Comparison of ENCODE assay signal across 13 cellular contexts in the genomic region with DNA sequence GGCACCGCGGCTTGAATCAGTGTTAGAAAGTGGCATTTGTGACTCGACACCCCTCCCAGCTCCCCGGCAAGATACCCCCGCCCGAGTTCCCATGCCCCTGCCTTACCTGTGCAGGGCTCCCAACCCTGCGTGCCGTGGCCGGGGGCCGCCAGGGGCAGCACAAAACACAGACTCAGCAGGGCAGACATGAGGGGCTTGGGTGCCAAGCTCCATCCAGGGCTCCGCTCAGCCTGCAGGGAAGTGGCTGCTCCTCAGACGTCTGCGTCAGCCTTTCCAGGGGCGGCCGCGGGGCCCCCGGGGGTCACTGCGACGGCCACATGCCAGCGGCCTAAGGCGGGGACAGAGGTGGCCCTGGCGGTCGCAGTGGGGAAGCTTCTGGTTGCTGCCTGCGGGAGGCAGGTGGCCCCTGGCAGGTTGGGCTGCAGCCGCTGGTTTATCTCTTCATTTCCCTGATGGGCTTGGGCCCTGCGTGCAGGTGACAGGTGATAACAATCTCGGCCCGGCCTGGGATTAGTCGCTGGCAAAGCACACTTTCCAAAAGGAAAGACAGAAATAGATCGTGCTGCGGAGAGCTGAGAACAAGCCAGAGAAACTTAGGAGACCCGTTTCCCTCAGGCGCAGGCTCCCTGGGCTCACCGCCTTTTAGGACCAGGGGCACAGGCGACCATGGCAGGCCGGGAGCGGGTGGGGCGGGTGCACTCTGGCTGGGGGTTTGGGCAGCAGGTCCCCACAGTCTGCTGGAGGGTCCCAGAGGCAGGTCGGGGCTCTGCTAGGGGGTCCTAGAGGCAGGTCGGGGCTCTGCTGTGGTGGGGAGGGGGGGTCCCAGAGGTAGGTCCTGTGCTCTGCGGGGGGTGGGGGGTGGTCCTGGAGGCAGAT. TPM values are rescaled to one million over a fixed set of nuclear protein-coding genes. Genes with fewer than 3 reads are reported as not detected.
DNase-seq lines count a peak whose midpoint lies in the region; ATAC-seq, FAIRE-seq and TF ChIP-seq lines count a peak whose summit lies in the region.
"Had no signal": no experiment of that assay in that cellular context is flagged by ENCODE, and none has a peak within 500 bp of the region (broad histone marks: within the 10 kb centered on the region; RNA-seq: fewer than 3 reads in every experiment).

A gene (minus strand): TSS at position 246 of the 876 bp plus-strand sequence. CDS start 58 bp downstream, at position 188.

- TF ChIP-seq POLR2A in A549 (IDR thresholded peaks at IDR 0.05; ENCODE audit: low read length): no peak

- H3K9me3 ChIP-seq in A549 (no peaks in the 10 kb centered on the region), PC-3 (ENCODE audit: low read length) (no peaks in the 10 kb centered on the region), iPS-20b (ENCODE audit: insufficient read depth, low read depth, low read length) (no peaks in the 10 kb centered on the region)
- H3K9me3 ChIP-seq: mucosa of descending colon had no signal

- H3K79me2 ChIP-seq in PC-3 (ENCODE audit: low read length): no peaks in the 10 kb centered on the region

- H3K27me3 ChIP-seq in H7 (ENCODE audit: control insufficient read depth, insufficient read depth, low read length): peaks cover 76% of the 10 kb centered on the region
- H3K27me3 ChIP-seq in PC-3 (ENCODE audit: low read length): peaks cover 11% of the 10 kb centered on the region; the same call in 1 of the 2 replicates
- peaks cover 90% of the 10 kb centered on the region for H3K27me3 ChIP-seq in iPS-20b (ENCODE audit: insufficient read depth, low read length)

- no peak for TF ChIP-seq CTCF in A549 (IDR thresholded peaks at IDR 0.05)
- no peak for TF ChIP-seq CTCF in PC-3 (conservative IDR thresholded peaks at IDR 0.05; ENCODE audit: low read depth, low read length)

- no TSS peak for BruUV-seq in PC-3 (replicated peaks; lab: Mats Ljungman, UMichigan)

- H4K20me1 ChIP-seq in PC-3 (ENCODE audit: low read length): no peaks in the 10 kb centered on the region

- H3K27ac ChIP-seq in A549: no peak within 1 kb of the TSS
- H3K27ac ChIP-seq in PC-3 (ENCODE audit: low read length): no peak within 1 kb of the TSS
- H3K27ac ChIP-seq in iPS-20b (ENCODE audit: low read length): no peak within 1 kb of the TSS

- no peaks in the 10 kb centered on the region for H3K9me2 ChIP-seq in PC-3 (replicated peaks; ENCODE audit: low read length)

- ATAC-seq in A549: peak in 1 of 2 experiments; percentile 14; a peak in 1 of 6 replicates
- no peak for ATAC-seq in PC-3
- ATAC-seq in activated CD4-positive, alpha-beta T cell treated with anti-CD3 and anti-CD28 coated beads for 36 hours: no peak
- ATAC-seq in HG03442 (IDR thresholded peaks at IDR 0.05; ENCODE audit: unreplicated experiment): no peak
- ATAC-seq in GM18873 (IDR thresholded peaks at IDR 0.05; ENCODE audit: low FRiP score, unreplicated experiment): no peak

- H3K9me3 Mint-ChIP-seq in activated CD4-positive, alpha-beta T cell treated with anti-CD3 and anti-CD28 coated beads for 36 hours (ENCODE audit: low read depth): no peaks in the 10 kb centered on the region

- DNase-seq in A549 (ENCODE audit: low read depth in 1 of 2, low spot score in 1 of 2) (no peak), H7 (peak; percentile 72), PC-3 (no peak), A172 (ENCODE audit: low spot score) (no peak)
- no peak for DNase-seq in activated CD4-positive, alpha-beta T cell treated with anti-CD3 and anti-CD28 coated beads for 36 hours
- DNase-seq: anterior cingulate cortex; Calu3; mucosa of descending colon; NCI-H446 treated with DMSO at 0.1 percent for 48 hours; stimulated activated CD4-positive, alpha-beta T cell treated with anti-CD3 and anti-CD28 coated beads, Interleukin-4, amount 100 ng/mL, for 1 hour had no signal

- no peaks in the 10 kb centered on the region for H3K36me3 Mint-ChIP-seq in activated CD4-positive, alpha-beta T cell treated with anti-CD3 and anti-CD28 coated beads for 36 hours (ENCODE audit: low read depth)

- H3K4me1 ChIP-seq in A549 (peaks cover 7% of the 10 kb centered on the region), PC-3 (ENCODE audit: insufficient read depth, low read length) (peaks cover 12% of the 10 kb centered on the region; the same call in 1 of the 2 replicates), iPS-20b (ENCODE audit: insufficient read depth, low read length) (peaks cover 31% of the 10 kb centered on the region; the same call in 1 of the 2 replicates)

- no peak within 1 kb of the TSS for H3K9ac ChIP-seq in PC-3 (ENCODE audit: low read length)
- no peak within 1 kb of the TSS for H3K9ac ChIP-seq in iPS-20b (ENCODE audit: low read depth, low read length)

- no peak for FAIRE-seq in A549 (lab: Jason Lieb, UNC)

- H3K4me1 Mint-ChIP-seq in activated CD4-positive, alpha-beta T cell treated with anti-CD3 and anti-CD28 coated beads for 36 hours: peaks cover 26% of the 10 kb centered on the region

- no peaks in the 10 kb centered on the region for H3K36me3 ChIP-seq in H7 (replicated peaks; ENCODE audit: control insufficient read depth, insufficient read depth, low read length)
- H3K36me3 ChIP-seq in PC-3 (ENCODE audit: low read depth, low read length): no peaks in the 10 kb centered on the region
- H3K36me3 ChIP-seq in iPS-20b (ENCODE audit: insufficient read depth, low read depth, low read length): no peaks in the 10 kb centered on the region

- H3K4me3 ChIP-seq in A549 (no peak within 1 kb of the TSS), H7 (ENCODE audit: insufficient read depth, low read depth, low read length) (peak within 1 kb of the TSS; percentile 22), PC-3 (ENCODE audit: low read length) (no peak within 1 kb of the TSS), iPS-20b (ENCODE audit: low read length) (peak within 1 kb of the TSS; percentile 67)
- H3K4me3 ChIP-seq: mucosa of descending colon had no signal

- intact Hi-C loops in PC-3 (cut with micrococcal nuclease): loop anchor here (5.0 kb wide), 1 partner anchor 76 kb away; no protein-coding TSS in a partner anchor
- intact Hi-C loops in activated CD4-positive, alpha-beta T cell treated with anti-CD3 and anti-CD28 coated beads for 36 hours (cut with DNase I, micrococcal nuclease): no loop called here

- H3K27me3 Mint-ChIP-seq in activated CD4-positive, alpha-beta T cell treated with anti-CD3 and anti-CD28 coated beads for 36 hours: peaks cover 62% of the 10 kb centered on the region

- 16% methylated on average over 7 of the region's 41 CpGs for WGBS in A549 (ENCODE audit: missing lambda C conversion rate)

- no peak for TF ChIP-seq RAD21 in A549 (conservative IDR thresholded peaks at IDR 0.05 in 1 of 2, IDR thresholded peaks at IDR 0.05 in 1 of 2)

- no peak for TF ChIP-seq EP300 in A549 (IDR thresholded peaks at IDR 0.05)

- H3K27ac Mint-ChIP-seq in activated CD4-positive, alpha-beta T cell treated with anti-CD3 and anti-CD28 coated beads for 36 hours: no peak within 1 kb of the TSS

- POLR2A ChIA-PET in A549 (lab: Yijun Ruan, JAX) (no interaction called here), PC-3 (lab: Charles Lee; ENCODE audit: unreplicated experiment) (interaction anchor here (0.5 kb wide), 1 partner anchor 136 kb away, joined by 3 read pairs; no protein-coding TSS in a partner anchor)
- POLR2A ChIA-PET in activated CD4-positive, alpha-beta T cell treated with anti-CD3 and anti-CD28 coated beads for 36 hours (lab: Charles Lee): no interaction called here

- H3K4me2 ChIP-seq in A549 (peak within 1 kb of the TSS; percentile 56; the same call in 2 of the 3 replicates), PC-3 (ENCODE audit: low read length) (peak within 1 kb of the TSS; percentile 67; the same call in 1 of the 2 replicates)

- H2AFZ ChIP-seq in PC-3 (ENCODE audit: low read length): no peak within 1 kb of the TSS

- no peak within 1 kb of the TSS for H3K4me3 Mint-ChIP-seq in activated CD4-positive, alpha-beta T cell treated with anti-CD3 and anti-CD28 coated beads for 36 hours

- CTCF ChIA-PET in A549 (lab: Yijun Ruan, JAX) (interaction anchor here (0.6 to 1.4 kb wide), 3 partner anchors 17 to 82 kb away, joined by 3 read pairs; no protein-coding TSS in a partner anchor), PC-3 (lab: Charles Lee) (no interaction called here)
- CTCF ChIA-PET in activated CD4-positive, alpha-beta T cell treated with anti-CD3 and anti-CD28 coated beads for 36 hours (lab: Charles Lee): interaction anchor here (0.7 to 0.9 kb wide), 2 partner anchors 82 to 87 kb away, joined by 3 read pairs; no protein-coding TSS in a partner anchor

- H3F3A ChIP-seq in PC-3 (ENCODE audit: low read length, unreplicated experiment): no peaks in the 10 kb centered on the region

TF ChIP-seq in A549, 52 proteins besides CTCF, POLR2A, EP300 and RAD21 (continues in another document):
- TF ChIP-seq ZSCAN20 (CRISPR knock-in tag; IDR thresholded peaks at IDR 0.05) (no peak), FOSB (CRISPR knock-in tag; IDR thresholded peaks at IDR 0.05) (no peak), ESRRA (IDR thresholded peaks at IDR 0.05; ENCODE audit: borderline replicate concordance, low read length) (no peak), ZNF302 (CRISPR knock-in tag; IDR thresholded peaks at IDR 0.05) (no peak), NR3C1 (IDR thresholded peaks at IDR 0.05) (no peak)
- TF ChIP-seq, protein P1, sequence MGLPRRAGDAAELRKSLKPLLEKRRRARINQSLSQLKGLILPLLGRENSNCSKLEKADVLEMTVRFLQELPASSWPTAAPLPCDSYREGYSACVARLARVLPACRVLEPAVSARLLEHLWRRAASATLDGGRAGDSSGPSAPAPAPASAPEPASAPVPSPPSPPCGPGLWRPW (IDR thresholded peaks at IDR 0.05): no peak

RNA-seq across cellular contexts. Expression of the gene that starts here (rescaled TPM):
- polyA plus RNA-seq in A549 (2011; rRNA removed) (not detected in 2 replicates), A549 (2017; fragmentation: RNase III; extraction: RNeasy Plus Mini Kit Qiagen cat#74134 plus additional on column Dnase treatment) (not detected in 3 replicates)
- polyA plus RNA-seq in A549 (2012; cell fraction: cytosol; rRNA removed): 0.01 TPM in 1 of 2 replicates, not detected in the other
- 0.02 and 0.06 TPM in 2 replicates for polyA plus RNA-seq in A549 (2012; cell fraction: nucleus; rRNA removed)
- not detected in 2 replicates for polyA minus RNA-seq in A549 (2011; rRNA and poly(A)+ RNA removed)
- total RNA-seq in H7 (2014; rRNA removed; shearing (Covaris generic)): 1.0 and 1.8 TPM in 2 replicates
- total RNA-seq in PC-3 (2014; rRNA removed): 2.1 and 3.2 TPM in 2 replicates
- total RNA-seq in activated CD4-positive, alpha-beta T cell treated with anti-CD3 and anti-CD28 coated beads for 36 hours: not detected
- total RNA-seq in A172 (2014; rRNA removed; shearing (Covaris generic)): 0.17 TPM in 1 of 2 replicates, not detected in the other
- total RNA-seq: Calu3 had no signal

Comparison
In these comparisons a context has a peak if more than half of its experiments do, and no peak if none do; other contexts are left out.
1. H3K4me3 ChIP-seq: peak in H7 (single experiment) and iPS-20b (single experiment); none in A549 (single experiment) and PC-3 (single experiment).